In the genomic region with DNA sequence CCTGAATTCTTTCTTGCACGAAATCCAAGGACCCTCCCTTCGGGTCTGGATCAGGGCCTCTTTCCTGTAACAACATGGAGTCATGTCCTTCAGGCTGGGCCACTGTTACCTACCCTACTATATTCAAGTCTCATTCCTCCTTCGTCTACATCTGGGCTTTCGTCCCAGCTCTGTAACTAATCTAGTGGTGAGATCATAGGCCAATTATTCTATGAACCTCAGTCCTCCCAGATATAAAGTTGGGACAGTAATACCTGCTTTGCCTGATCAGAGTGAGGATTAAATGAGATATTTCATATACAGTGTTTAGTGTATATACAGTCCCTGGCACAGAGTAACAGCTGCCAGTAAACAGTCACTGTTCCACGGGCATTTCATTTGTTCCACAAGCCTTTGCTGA, we compare ENCODE assay signal across 29 cellular contexts. TPM values are rescaled to one million over a fixed set of nuclear protein-coding genes. Genes with fewer than 3 reads are reported as not detected.
"Had no signal": no experiment of that assay in that cellular context is flagged by ENCODE, and none has a peak within 500 bp of the region (broad histone marks: within the 10 kb centered on the region; RNA-seq: fewer than 3 reads in every experiment).

No MANE protein-coding gene starts in this region.

- H3K27ac ChIP-seq: gastrocnemius medialis, neural progenitor cell, parathyroid adenoma, psoas muscle, spleen, testis had no signal

- FAIRE-seq: colon, endometrium, kidney, urothelium cell line had no signal

- H3K4me3 ChIP-seq: gastrocnemius medialis, neural progenitor cell, psoas muscle, spleen, testis had no signal

- H3K79me2 ChIP-seq: parathyroid adenoma had no signal

- H3K27me3 ChIP-seq: gastrocnemius medialis, neural progenitor cell, spleen, testis had no signal

- H3K36me3 ChIP-seq: gastrocnemius medialis, neural progenitor cell, spleen had no signal

- DNase-seq: activated CD4-positive, alpha-beta T cell treated with anti-CD3 and anti-CD28 coated beads for 1 hour; activated CD4-positive, alpha-beta T cell treated with anti-CD3 and anti-CD28 coated beads, Interleukin-2, amount 10 ng/mL, durations not matched to agents 7 days and 5 days; activated CD8-positive, alpha-beta T cell treated with anti-CD3 and anti-CD28 coated beads for 36 hours; activated gamma-delta T cell treated with Interleukin-2 at 50 U/mL for 16 hours; activated naive CD4-positive, alpha-beta T cell treated with anti-CD3 and anti-CD28 coated beads, Interleukin-2, amount 50 U/mL, for 16 hours; activated T-cell treated with anti-CD3 and anti-CD28 coated beads, Interleukin-2, amount 50 U/mL, for 4 hours; amniotic stem cell; effector CD8-positive, alpha-beta T cell; erythroblast; gastrocnemius medialis; glutamatergic neuron; hippocampal formation; kidney; mesendoderm; natural killer cell; occipital lobe; psoas muscle; spleen; stimulated activated naive CD4-positive, alpha-beta T cell treated with Interleukin-2 at 50 U/mL for 16 hours; T-helper 2 cell; testis; trophoblast cell had no signal

- H2AFZ ChIP-seq: neural progenitor cell, parathyroid adenoma had no signal

- H3K4me1 ChIP-seq: gastrocnemius medialis, neural progenitor cell, parathyroid adenoma, psoas muscle, testis had no signal

- H3K4me2 ChIP-seq: neural progenitor cell had no signal

- H3K9me3 ChIP-seq: gastrocnemius medialis, psoas muscle, spleen, testis had no signal

- H3K9ac ChIP-seq: neural progenitor cell, parathyroid adenoma had no signal

RNA-seq across cellular contexts. Expression of a gene that starts 48.3 kb away (rescaled TPM):
- total RNA-seq: dermis microvascular lymphatic vessel endothelial cell, gastrocnemius medialis, mononuclear cell, natural killer cell, psoas muscle, spleen had no signal
- polyA plus RNA-seq: psoas muscle, spleen had no signal
